9 cellular contexts compared by ENCODE assay signal in genomic region chrX:80285131-80285773, GRCh38.
DNase-seq lines count a peak whose midpoint lies in the region; ATAC-seq, FAIRE-seq and TF ChIP-seq lines count a peak whose summit lies in the region.
"Had no signal": no experiment of that assay in that cellular context is flagged by ENCODE, and none has a peak within 500 bp of the region (broad histone marks: within the 10 kb centered on the region; RNA-seq: fewer than 3 reads in every experiment).

No MANE protein-coding gene starts in this region.

- H3K27me3 ChIP-seq in parathyroid adenoma (ENCODE audit: control insufficient read depth, insufficient read depth, low read length): no peaks in the 10 kb centered on the region

- ATAC-seq in HG03442 (IDR thresholded peaks at IDR 0.05; ENCODE audit: unreplicated experiment) (peak; percentile 50), GM19324 (IDR thresholded peaks at IDR 0.05; ENCODE audit: low FRiP score, unreplicated experiment) (no peak)

- H3K9me3 ChIP-seq in parathyroid adenoma (ENCODE audit: control insufficient read depth, low read length): no peaks in the 10 kb centered on the region

- no peaks in the 10 kb centered on the region for H3K79me2 ChIP-seq in parathyroid adenoma

- H3K4me2 ChIP-seq in parathyroid adenoma (ENCODE audit: low read length): no peak overlapping the region

- H3K9ac ChIP-seq in parathyroid adenoma: no peak overlapping the region

- DNase-seq in NCI-H510A (lab: John Stamatoyannopoulos, UW) (peak; percentile 11), NCI-H510A treated with DMSO at 0.1 percent for 48 hours (lab: John Stamatoyannopoulos, UW) (no peak), amniotic epithelial cell (ENCODE audit: low read depth) (peak; percentile 3), GM19239 (ENCODE audit: insufficient read length, low spot score) (no peak), cerebellar nuclear complex (lab: John Stamatoyannopoulos, UW) (no peak)
- DNase-seq: naive B cell had no signal

- H3K4me3 ChIP-seq in parathyroid adenoma (ENCODE audit: low read depth, low read length): no peak overlapping the region

- H2AFZ ChIP-seq in parathyroid adenoma: no peak overlapping the region

- no peak for FAIRE-seq in GM19239 (lab: Jason Lieb, UNC)

- TF ChIP-seq CTCF in parathyroid adenoma (IDR thresholded peaks at IDR 0.05): peak; percentile 10

- no peaks in the 10 kb centered on the region for H3K36me3 ChIP-seq in parathyroid adenoma (ENCODE audit: control insufficient read depth, insufficient read depth, low read length)

- no peaks in the 10 kb centered on the region for H3K4me1 ChIP-seq in parathyroid adenoma

- H3K27ac ChIP-seq in parathyroid adenoma: no peak overlapping the region

Comparison
In these comparisons a context has a peak if more than half of its experiments do, and no peak if none do; other contexts are left out.
1. DNase-seq: peak in NCI-H510A (single experiment) and amniotic epithelial cell (single experiment); none in NCI-H510A treated with DMSO at 0.1 percent for 48 hours (single experiment), GM19239 (single experiment) and cerebellar nuclear complex (0 of 2).